ENCODE assay signal across 8 cellular contexts in genomic region chr10:73246322-73246782, GRCh38. TPM values are rescaled to one million over a fixed set of nuclear protein-coding genes. Genes with fewer than 3 reads are reported as not detected.
A peak's percentile ranks its signal among the peaks of the same experiment; 100 is the strongest.
DNase-seq lines count a peak whose midpoint lies in the region; ATAC-seq, FAIRE-seq and TF ChIP-seq lines count a peak whose summit lies in the region.

No MANE protein-coding gene starts in this region.

- no peaks in the 10 kb centered on the region for H3K9me3 ChIP-seq in kidney (ENCODE audit: control insufficient read depth in 1 of 2, low read length in 2 of 2)
- no peaks in the 10 kb centered on the region for H3K9me3 ChIP-seq in testis

- TF ChIP-seq CTCF in kidney (IDR thresholded peaks at IDR 0.05; ENCODE audit: borderline replicate concordance, extremely low read depth, insufficient read depth) (no peak), testis (IDR thresholded peaks at IDR 0.05) (no peak)

- no peak for DNase-seq in activated CD4-positive, alpha-beta T cell treated with anti-CD3 and anti-CD28 coated beads, Interleukin-2, amount 10 ng/mL, durations not matched to agents 24 days and 14 days
- no peak for DNase-seq in activated CD4-positive, alpha-beta T cell treated with anti-CD3 and anti-CD28 coated beads for 48 hours
- DNase-seq in activated naive CD8-positive, alpha-beta T cell treated with anti-CD3 and anti-CD28 coated beads, Interleukin-2, amount 10 ng/mL, durations not matched to agents 7 days and 5 days, result no peak
- no peak for DNase-seq in kidney
- no peak for DNase-seq in testis
- DNase-seq in left colon, result no peak
- no peak for DNase-seq in NCI-H1105 (lab: John Stamatoyannopoulos, UW)
- no peak for DNase-seq in SK-N-DZ (ENCODE audit: low spot score)

- WGBS in testis, 2 donors, result 1% methylated on average over 13 of the region's 13 CpGs

- H3K36me3 Mint-ChIP-seq in activated CD4-positive, alpha-beta T cell treated with anti-CD3 and anti-CD28 coated beads, Interleukin-2, amount 10 ng/mL, durations not matched to agents 24 days and 14 days (ENCODE audit: low read depth), result peaks cover 81% of the 10 kb centered on the region
- peaks cover 50% of the 10 kb centered on the region for H3K36me3 Mint-ChIP-seq in activated naive CD8-positive, alpha-beta T cell treated with anti-CD3 and anti-CD28 coated beads, Interleukin-2, amount 10 ng/mL, durations not matched to agents 7 days and 5 days

- peak overlapping the region; percentile 62 to 73 for H3K9ac ChIP-seq in kidney (ENCODE audit: low read length in 2 of 2)

- peak overlapping the region; percentile 86 to 90 for H3K4me3 ChIP-seq in kidney (ENCODE audit: low read length in 2 of 2)
- peak overlapping the region; percentile 80 to 88 for H3K4me3 ChIP-seq in testis

- no peaks in the 10 kb centered on the region for H3K9me3 Mint-ChIP-seq in activated CD4-positive, alpha-beta T cell treated with anti-CD3 and anti-CD28 coated beads, Interleukin-2, amount 10 ng/mL, durations not matched to agents 24 days and 14 days
- no peaks in the 10 kb centered on the region for H3K9me3 Mint-ChIP-seq in activated naive CD8-positive, alpha-beta T cell treated with anti-CD3 and anti-CD28 coated beads, Interleukin-2, amount 10 ng/mL, durations not matched to agents 7 days and 5 days

- peaks cover 55% of the 10 kb centered on the region for H3K4me1 Mint-ChIP-seq in activated CD4-positive, alpha-beta T cell treated with anti-CD3 and anti-CD28 coated beads, Interleukin-2, amount 10 ng/mL, durations not matched to agents 24 days and 14 days
- H3K4me1 Mint-ChIP-seq in activated naive CD8-positive, alpha-beta T cell treated with anti-CD3 and anti-CD28 coated beads, Interleukin-2, amount 10 ng/mL, durations not matched to agents 7 days and 5 days, result peaks cover 56% of the 10 kb centered on the region

- POLR2A ChIA-PET in activated naive CD8-positive, alpha-beta T cell treated with anti-CD3 and anti-CD28 coated beads, Interleukin-2, amount 10 ng/mL, durations not matched to agents 7 days and 5 days (lab: Charles Lee), result interaction anchor here (0.6 to 2.7 kb wide), 19 partner anchors 8 to 973 kb away, joined by 3 to 20 read pairs (median 5); partner anchors contain the start of genes ANXA7, CFAP70, CHCHD1 and DDIT4

- peak overlapping the region; percentile 98 for H3K4me3 Mint-ChIP-seq in activated CD4-positive, alpha-beta T cell treated with anti-CD3 and anti-CD28 coated beads, Interleukin-2, amount 10 ng/mL, durations not matched to agents 24 days and 14 days
- peak overlapping the region; percentile 100 for H3K4me3 Mint-ChIP-seq in activated naive CD8-positive, alpha-beta T cell treated with anti-CD3 and anti-CD28 coated beads, Interleukin-2, amount 10 ng/mL, durations not matched to agents 7 days and 5 days

- H3K27me3 ChIP-seq in testis, result no peaks in the 10 kb centered on the region

- H3K4me1 ChIP-seq in kidney (ENCODE audit: control insufficient read depth in 1 of 2, insufficient read depth in 1 of 2, low read depth in 1 of 2, low read length in 2 of 2) (peaks cover 7 to 9% of the 10 kb centered on the region in 2 donors), testis (peaks cover 22% of the 10 kb centered on the region)

- intact Hi-C loops in activated CD4-positive, alpha-beta T cell treated with anti-CD3 and anti-CD28 coated beads, Interleukin-2, amount 10 ng/mL, durations not matched to agents 24 days and 14 days (cut with micrococcal nuclease), result loop anchor here (2.0 to 10.0 kb wide), 3 partner anchors 116 to 622 kb away; partner anchors contain the start of gene MICU1
- intact Hi-C loops in kidney (cut with DNase I), result no loop called here
- intact Hi-C loops in testis (cut with DNase I; ENCODE audit: low total_unique reads), result no loop called here
- intact Hi-C loops in left colon (cut with DNase I, micrococcal nuclease), result no loop called here

- no peak for FAIRE-seq in kidney (lab: Jason Lieb, UNC)

- no peaks in the 10 kb centered on the region for H3K27me3 Mint-ChIP-seq in activated CD4-positive, alpha-beta T cell treated with anti-CD3 and anti-CD28 coated beads, Interleukin-2, amount 10 ng/mL, durations not matched to agents 24 days and 14 days
- H3K27me3 Mint-ChIP-seq in activated naive CD8-positive, alpha-beta T cell treated with anti-CD3 and anti-CD28 coated beads, Interleukin-2, amount 10 ng/mL, durations not matched to agents 7 days and 5 days, result no peaks in the 10 kb centered on the region

- H3K27ac ChIP-seq in kidney (ENCODE audit: low read depth in 2 of 2, low read length in 2 of 2), result peak overlapping the region; percentile 32 to 71
- H3K27ac ChIP-seq in testis, result peak overlapping the region; percentile 74 to 90

- TF ChIP-seq POLR2A in testis (IDR thresholded peaks at IDR 0.05), result no peak

- peaks cover 6 to 22% of the 10 kb centered on the region in 2 donors for H3K36me3 ChIP-seq in kidney (ENCODE audit: control insufficient read depth in 1 of 2, insufficient read depth in 2 of 2, low read length in 2 of 2)
- H3K36me3 ChIP-seq in testis (ENCODE audit: low read depth, missing control alignments), result no peaks in the 10 kb centered on the region

- H3K27ac Mint-ChIP-seq in activated CD4-positive, alpha-beta T cell treated with anti-CD3 and anti-CD28 coated beads, Interleukin-2, amount 10 ng/mL, durations not matched to agents 24 days and 14 days, result peak overlapping the region; percentile 97
- H3K27ac Mint-ChIP-seq in activated naive CD8-positive, alpha-beta T cell treated with anti-CD3 and anti-CD28 coated beads, Interleukin-2, amount 10 ng/mL, durations not matched to agents 7 days and 5 days, result peak overlapping the region; percentile 97

- no peak for ATAC-seq in activated naive CD8-positive, alpha-beta T cell treated with anti-CD3 and anti-CD28 coated beads, Interleukin-2, amount 10 ng/mL, durations not matched to agents 7 days and 5 days (ENCODE audit: low read depth)
- ATAC-seq in left colon, result no peak

RNA-seq across cellular contexts. Expression of gene DNAJC9, which starts 0.7 kb away (rescaled TPM):
- total RNA-seq in activated CD4-positive, alpha-beta T cell treated with anti-CD3 and anti-CD28 coated beads, Interleukin-2, amount 10 ng/mL, durations not matched to agents 24 days and 14 days, result 54.2 and 56.6 TPM in 2 replicates
- 10 to 100 TPM; 50.1 to 51.8 TPM for total RNA-seq in activated naive CD8-positive, alpha-beta T cell treated with anti-CD3 and anti-CD28 coated beads, Interleukin-2, amount 10 ng/mL, durations not matched to agents 7 days and 5 days
- total RNA-seq in kidney, result 13.9 TPM
- 9.2 TPM for polyA plus RNA-seq in kidney (ENCODE audit: insufficient read depth, low read depth, low replicate concordance)
- total RNA-seq in testis, result 10 to 100 TPM; 30.2 to 31.1 TPM
- polyA plus RNA-seq in testis (ENCODE audit: insufficient read depth, low read depth, low replicate concordance), result 18.3 TPM
- total RNA-seq in left colon, result 10 to 100 TPM; 11.8 to 15.9 TPM
- 111 and 115 TPM in 2 replicates for polyA plus RNA-seq in SK-N-DZ (2014; cell fraction: cytosol; rRNA removed)
- polyA plus RNA-seq in SK-N-DZ (2014; cell fraction: nucleus; rRNA removed), result 98.0 and 116 TPM in 2 replicates

RNA-seq across cellular contexts. Expression of gene MRPS16, which starts 6.1 kb away (rescaled TPM):
- 164 TPM in 2 replicates for total RNA-seq in activated CD4-positive, alpha-beta T cell treated with anti-CD3 and anti-CD28 coated beads, Interleukin-2, amount 10 ng/mL, durations not matched to agents 24 days and 14 days
- total RNA-seq in activated naive CD8-positive, alpha-beta T cell treated with anti-CD3 and anti-CD28 coated beads, Interleukin-2, amount 10 ng/mL, durations not matched to agents 7 days and 5 days, result 10 to 100 TPM; 73.5 to 78.4 TPM
- total RNA-seq in kidney, result 82.9 TPM
- 160 TPM for polyA plus RNA-seq in kidney (ENCODE audit: insufficient read depth, low read depth, low replicate concordance)
- total RNA-seq in testis, result 10 to 100 TPM; 45.7 to 59.6 TPM
- 83.5 TPM for polyA plus RNA-seq in testis (ENCODE audit: insufficient read depth, low read depth, low replicate concordance)
- 100 to 1,000 TPM in 1 of 2 donors, 10 to 100 TPM in 1; 86.0 to 116 TPM for total RNA-seq in left colon
- 103 and 110 TPM in 2 replicates for polyA plus RNA-seq in SK-N-DZ (2014; cell fraction: cytosol; rRNA removed)
- 57.2 and 61.2 TPM in 2 replicates for polyA plus RNA-seq in SK-N-DZ (2014; cell fraction: nucleus; rRNA removed)
